Comparison of ENCODE assay signal across 13 cellular contexts in genomic region chr2:36411962-36412444, GRCh38. TPM values are rescaled to one million over a fixed set of nuclear protein-coding genes. Genes with fewer than 3 reads are reported as not detected.
DNase-seq lines count a peak whose midpoint lies in the region; ATAC-seq, FAIRE-seq and TF ChIP-seq lines count a peak whose summit lies in the region.
"Had no signal": no experiment of that assay in that cellular context is flagged by ENCODE, and none has a peak within 500 bp of the region (broad histone marks: within the 10 kb centered on the region; RNA-seq: fewer than 3 reads in every experiment).

No MANE protein-coding gene starts in this region.

- H3K4me1 ChIP-seq in heart right ventricle (peaks cover 27 to 100% (median 95%) of the 10 kb centered on the region in 9 donors), endothelial cell of umbilical vein (ENCODE audit: control insufficient read depth, extremely low read depth, insufficient read depth, low read length) (peaks cover 90% of the 10 kb centered on the region), liver (ENCODE audit: control insufficient read depth in 4 of 4, insufficient read depth in 4 of 4, low read length in 3 of 4) (peaks cover 0 to 4% (median 2%) of the 10 kb centered on the region in 4 donors), vagina (peaks cover 68% of the 10 kb centered on the region)
- H3K4me1 ChIP-seq: colonic mucosa had no signal

- H3K27ac ChIP-seq in heart right ventricle (peak overlapping the region in 7 of 10 donors; percentile 30 to 80 (median 55)), endothelial cell of umbilical vein (ENCODE audit: insufficient read depth, low read depth, low read length) (peak overlapping the region; percentile 92), liver (ENCODE audit: low read depth in 1 of 2, low read length in 2 of 2) (peak overlapping the region in 1 of 2 donors; percentile 25), vagina (peak overlapping the region; percentile 15)
- H3K27ac ChIP-seq: colonic mucosa, ovary had no signal

- H3K9me1 ChIP-seq in endothelial cell of umbilical vein (replicated peaks; ENCODE audit: control insufficient read depth, extremely low read depth, insufficient read depth, low read length): peaks cover 4% of the 10 kb centered on the region

- BruUV-seq in endothelial cell of umbilical vein (replicated peaks; lab: Mats Ljungman, UMichigan): no TSS peak

- POLR2A ChIA-PET in endothelial cell of umbilical vein (lab: Charles Lee): interaction anchor here (0.6 to 1.9 kb wide), 4 partner anchors 23 to 47 kb away, joined by 3 to 7 read pairs (median 4); no protein-coding TSS in a partner anchor

- H3K9ac ChIP-seq in endothelial cell of umbilical vein (replicated peaks; ENCODE audit: extremely low read depth, insufficient read depth, low read length): peak overlapping the region; percentile 72
- H3K9ac ChIP-seq in liver (ENCODE audit: low read depth in 1 of 2, low read length in 2 of 2): no peak overlapping the region

- H3K4me2 ChIP-seq in endothelial cell of umbilical vein (ENCODE audit: insufficient read depth, low read length): peak overlapping the region; percentile 72

- no peak overlapping the region for H2AFZ ChIP-seq in endothelial cell of umbilical vein (ENCODE audit: low read depth, low read length)

- ATAC-seq in heart right ventricle: peak in 2 of 8 donors; percentile 21 to 36
- ATAC-seq in Right ventricle myocardium superior (ENCODE audit: poor library complexity): no peak
- ATAC-seq in HG02938 (IDR thresholded peaks at IDR 0.05; ENCODE audit: unreplicated experiment): no peak

- intact Hi-C loops in heart right ventricle (cut with DNase I): loop anchor here in 3 of 10 donors (5.0 kb wide), 2 partner anchors 45 to 55 kb away; partner anchors contain the start of gene CRIM1 (in 3 of the 3)
- intact Hi-C loops in Right ventricle myocardium superior (cut with DNase I): loop anchor here (10.0 kb wide), 1 partner anchor 47 kb away; no protein-coding TSS in a partner anchor
- intact Hi-C loops in endothelial cell of umbilical vein (cut with micrococcal nuclease): loop anchor here (1.0 to 2.0 kb wide), 5 partner anchors 21 to 149 kb away; partner anchors contain the start of gene CRIM1
- intact Hi-C loops in vagina (cut with DNase I): no loop called here

- H4K20me1 ChIP-seq in endothelial cell of umbilical vein (replicated peaks; ENCODE audit: control insufficient read depth, extremely low read depth, insufficient read depth, low read length): peaks cover 4% of the 10 kb centered on the region

- H3K36me3 ChIP-seq in heart right ventricle (no peaks in the 10 kb centered on the region), endothelial cell of umbilical vein (ENCODE audit: control insufficient read depth in 2 of 2, extremely low read depth in 1 of 2, insufficient read depth in 2 of 2, low read length in 2 of 2) (peaks cover 5 to 17% of the 10 kb centered on the region in 2 experiments), liver (ENCODE audit: control insufficient read depth in 4 of 4, insufficient read depth in 3 of 4, low read depth in 1 of 4, low read length in 3 of 4) (no peaks in the 10 kb centered on the region), vagina (no peaks in the 10 kb centered on the region)
- H3K36me3 ChIP-seq: colonic mucosa, ovary had no signal

- H3K27me3 ChIP-seq in heart right ventricle (no peaks in the 10 kb centered on the region), endothelial cell of umbilical vein (ENCODE audit: control insufficient read depth in 2 of 2, insufficient read depth in 2 of 2, low read length in 2 of 2) (no peaks in the 10 kb centered on the region), liver (ENCODE audit: control insufficient read depth in 4 of 4, insufficient read depth in 4 of 4, low read length in 3 of 4) (no peaks in the 10 kb centered on the region), vagina (no peaks in the 10 kb centered on the region)
- H3K27me3 ChIP-seq: colonic mucosa, ovary had no signal

- TF ChIP-seq POLR2A in endothelial cell of umbilical vein (IDR thresholded peaks at IDR 0.05; ENCODE audit: low read depth, low read length) (no peak), vagina (IDR thresholded peaks at IDR 0.05) (no peak)

- H3K9me3 ChIP-seq in heart right ventricle: no peaks in the 10 kb centered on the region
- H3K9me3 ChIP-seq in endothelial cell of umbilical vein (replicated peaks; ENCODE audit: control insufficient read depth, insufficient read depth, low read length): no peaks in the 10 kb centered on the region
- no peaks in the 10 kb centered on the region for H3K9me3 ChIP-seq in liver (ENCODE audit: control insufficient read depth in 4 of 4, low read length in 3 of 4)
- H3K9me3 ChIP-seq in vagina: no peaks in the 10 kb centered on the region
- H3K9me3 ChIP-seq: colonic mucosa, ovary had no signal

- CTCF ChIA-PET in endothelial cell of umbilical vein (lab: Charles Lee): interaction anchor here (0.6 to 2.4 kb wide), 20 partner anchors 11 to 95 kb away, joined by 3 to 13 read pairs (median 4); no protein-coding TSS in a partner anchor

- H3K79me2 ChIP-seq in endothelial cell of umbilical vein (ENCODE audit: control insufficient read depth, insufficient read depth, low read length): peaks cover 100% of the 10 kb centered on the region

- dilution Hi-C loops in endothelial cell of umbilical vein (cut with MboI; ENCODE audit: extremely low pct_ligation_motif_present, low sequenced_read_pairs): no loop called here

- TF ChIP-seq CTCF in heart right ventricle (IDR thresholded peaks at IDR 0.05): no peak
- TF ChIP-seq CTCF in endothelial cell of umbilical vein (IDR thresholded peaks at IDR 0.05; ENCODE audit: extremely low read depth in 1 of 2, insufficient read depth in 1 of 2, low read depth in 1 of 2, low read length in 2 of 2): peak in 1 of 2 donors; percentile 35
- TF ChIP-seq CTCF in liver (IDR thresholded peaks at IDR 0.05; ENCODE audit: low read depth, low read length, missing input control): no peak
- TF ChIP-seq CTCF in vagina (IDR thresholded peaks at IDR 0.05): no peak

- no peak overlapping the region for H3K4me3 ChIP-seq in heart right ventricle
- peak overlapping the region in 1 of 3 experiments; percentile 26 for H3K4me3 ChIP-seq in endothelial cell of umbilical vein (replicated peaks in 1 of 3; ENCODE audit: insufficient read depth in 1 of 3, low read depth in 1 of 3, low read length in 3 of 3)
- H3K4me3 ChIP-seq in liver (ENCODE audit: low read depth in 1 of 3, low read length in 3 of 3): no peak overlapping the region
- no peak overlapping the region for H3K4me3 ChIP-seq in vagina
- H3K4me3 ChIP-seq: colonic mucosa, ovary had no signal

- DNase-seq in heart right ventricle: no peak
- no peak for DNase-seq in Right ventricle myocardium superior
- peak; percentile 75 for DNase-seq in endothelial cell of umbilical vein (ENCODE audit: low read depth, low spot score)
- no peak for DNase-seq in vagina (ENCODE audit: extremely low spot score in 2 of 2)
- no peak for DNase-seq in cerebellar cortex (ENCODE audit: low spot score)
- no peak for DNase-seq in NCI-H2107 treated with DMSO at 0.1 percent for 48 hours (lab: John Stamatoyannopoulos, UW; ENCODE audit: unreplicated experiment)
- DNase-seq: activated CD4-positive, CD25-positive, alpha-beta regulatory T cell; colonic mucosa; NCI-H2171 treated with DMSO at 0.1 percent for 48 hours; ovary had no signal

- 53 to 72% methylated on average over 11 of the region's 11 CpGs for WGBS in heart right ventricle, 2 donors
- 71% methylated on average over 11 of the region's 11 CpGs for WGBS in liver

- TF ChIP-seq RAD21 in liver (IDR thresholded peaks at IDR 0.05): no peak

- FAIRE-seq in endothelial cell of umbilical vein (lab: Jason Lieb, UNC): no peak
- FAIRE-seq: GM18507 had no signal

TF ChIP-seq in endothelial cell of umbilical vein, 7 proteins besides CTCF, POLR2A, EP300 and RAD21:
- TF ChIP-seq POLR2AphosphoS5 (IDR thresholded peaks at IDR 0.05; ENCODE audit: insufficient read depth, low read depth, low read length) (peak; percentile 52), FOS (IDR thresholded peaks at IDR 0.05; ENCODE audit: borderline replicate concordance, insufficient read depth, low read length) (no peak), GATA2 (IDR thresholded peaks at IDR 0.05; ENCODE audit: insufficient read depth, insufficient read length, low read depth, low read length) (peak; percentile 59), JUN (IDR thresholded peaks at IDR 0.05; ENCODE audit: borderline replicate concordance, insufficient read depth, insufficient read length, low read depth) (no peak)

TF ChIP-seq in liver, 16 proteins besides CTCF, POLR2A, EP300 and RAD21:
- TF ChIP-seq MAX (IDR thresholded peaks at IDR 0.05) (no peak), NR2F2 (IDR thresholded peaks at IDR 0.05) (peak; percentile 82)

RNA-seq across cellular contexts. Expression of gene CRIM1, which starts 56.4 kb away (rescaled TPM):
- 10 to 100 TPM; 35.1 to 83.6 (median 66.5) TPM for total RNA-seq in heart right ventricle
- 10 to 100 TPM; 14.1 to 21.4 TPM for polyA plus RNA-seq in heart right ventricle
- 17.2 TPM for total RNA-seq in Right ventricle myocardium superior
- 649 and 675 TPM in 2 replicates for total RNA-seq in endothelial cell of umbilical vein
- polyA plus RNA-seq in endothelial cell of umbilical vein: 422 and 462 TPM in 2 replicates
- 397 and 400 TPM in 2 replicates for polyA plus RNA-seq in endothelial cell of umbilical vein (2011; cell fraction: cytosol; rRNA removed)
- polyA plus RNA-seq in endothelial cell of umbilical vein (2011; cell fraction: nucleus; rRNA removed): 406 and 467 TPM in 2 replicates
- 369 and 389 TPM in 2 replicates for polyA plus RNA-seq in endothelial cell of umbilical vein (2012)
- 1,644 and 1,810 TPM in 2 replicates for polyA minus RNA-seq in endothelial cell of umbilical vein
- 271 TPM for polyA minus RNA-seq in endothelial cell of umbilical vein (2011; cell fraction: cytosol; rRNA and poly(A)+ RNA removed)
- 1,549 and 1,599 TPM in 2 replicates for polyA minus RNA-seq in endothelial cell of umbilical vein (2011; cell fraction: nucleus; rRNA and poly(A)+ RNA removed)
- 10 to 100 TPM; 10.5 to 22.1 TPM for total RNA-seq in liver
- 1 to 10 TPM; 2.2 to 8.7 TPM for polyA plus RNA-seq in liver
- total RNA-seq in vagina: 60.4 TPM
